ENCODE assay signal across 20 cellular contexts in the genomic region with DNA sequence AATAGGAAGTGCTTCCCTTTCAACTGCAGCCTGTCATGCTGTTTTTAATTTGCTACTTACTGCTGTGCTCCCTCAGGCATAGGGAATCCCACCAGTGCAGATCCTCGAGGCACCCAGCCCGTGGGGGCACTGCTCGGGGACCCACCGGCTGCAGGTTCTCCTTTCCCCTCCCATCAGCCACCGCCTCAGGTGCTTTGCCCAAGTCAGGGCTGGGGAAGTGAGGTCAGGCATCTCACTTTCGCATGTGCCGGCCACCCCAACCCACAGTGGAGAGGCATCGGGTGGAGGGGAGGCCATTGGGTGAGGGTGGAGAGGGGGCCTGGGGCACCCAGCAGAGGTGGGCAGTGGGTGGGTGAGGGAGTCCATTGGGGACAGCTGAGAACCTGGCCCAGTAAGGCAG. TPM values are rescaled to one million over a fixed set of nuclear protein-coding genes. Genes with fewer than 3 reads are reported as not detected.
DNase-seq lines count a peak whose midpoint lies in the region; ATAC-seq, FAIRE-seq and TF ChIP-seq lines count a peak whose summit lies in the region.
"Had no signal": no experiment of that assay in that cellular context is flagged by ENCODE, and none has a peak within 500 bp of the region (broad histone marks: within the 10 kb centered on the region; RNA-seq: fewer than 3 reads in every experiment).

No MANE protein-coding gene starts in this region.

- POLR2A ChIA-PET in H1 (lab: Charles Lee; ENCODE audit: partially characterized antibody): no interaction called here

- no peaks in the 10 kb centered on the region for H3K79me1 ChIP-seq in H9 (ENCODE audit: insufficient read depth, low read depth, low read length, poor library complexity, severe bottlenecking)
- no peaks in the 10 kb centered on the region for H3K79me1 ChIP-seq in H1 (ENCODE audit: low read depth, low read length)
- no peaks in the 10 kb centered on the region for H3K79me1 ChIP-seq in neuronal stem cell (ENCODE audit: low read depth, low read length)

- H3K4me1 ChIP-seq in H9 (ENCODE audit: insufficient read depth, low read length) (no peaks in the 10 kb centered on the region), H1 (replicated peaks in 1 of 4; ENCODE audit: control insufficient read depth in 3 of 4, insufficient read depth in 4 of 4, low read length in 3 of 4) (no peaks in the 10 kb centered on the region; a peak in 2 of 7 replicates), neuronal stem cell (ENCODE audit: control insufficient read depth in 2 of 2, insufficient read depth in 1 of 2, low read depth in 1 of 2, low read length in 2 of 2) (peaks cover 0 to 2% of the 10 kb centered on the region in 2 donors)
- H3K4me1 ChIP-seq: Caco-2 had no signal

- no peak for DNase-seq in H9
- no peak for DNase-seq in H1 (ENCODE audit: low read depth in 1 of 2, low spot score in 2 of 2)
- no peak for DNase-seq in neuronal stem cell (ENCODE audit: low spot score)
- DNase-seq in activated T-helper 1 cell treated with anti-CD3 and anti-CD28 coated beads, Interleukin-12 subunit alpha, Interleukin-12 subunit beta, Interleukin-2, Interleukin-4 antibody, amounts not matched to agents 30 ng/mL and 10 ng/mL and 1 ng/mL, durations not matched to agents 14 hours and 24 hours and 36 hours (ENCODE audit: low spot score): no peak
- DNase-seq: ACHN; Caco-2; CD4-positive, alpha-beta T cell; GDM1; GOT3; HCEC 1CT; IMR-90; KBM-7 had no signal

- WGBS in H9 (ENCODE audit: extremely low coverage, insufficient read length, low lambda C conversion rate): no CpG with 5 or more reads among the region's 8 CpGs
- WGBS in H1 (ENCODE audit: extremely low coverage in 1 of 2, insufficient coverage in 1 of 2, insufficient read length in 1 of 2, insufficient replicate concordance in 2 of 2, low coverage in 1 of 2, low lambda C conversion rate in 2 of 2, missing lambda C conversion rate in 1 of 2), 2 experiments: 96% methylated on average over 8 of the region's 8 CpGs; no CpG with 5 or more reads in 1 of the 2 experiments
- no CpG with 5 or more reads among the region's 8 CpGs for WGBS in neuronal stem cell (ENCODE audit: extremely low coverage in 2 of 2, insufficient read length in 2 of 2, insufficient replicate concordance in 1 of 2), 2 donors

- H4K91ac ChIP-seq in H9 (ENCODE audit: insufficient read length, low read depth, low read length) (no peak overlapping the region), H1 (replicated peaks; ENCODE audit: insufficient read length, low read length) (no peak overlapping the region), neuronal stem cell (ENCODE audit: low read depth, low read length, poor library complexity) (no peak overlapping the region)

- H2BK20ac ChIP-seq in H9 (ENCODE audit: low read depth, low read length, poor library complexity, severe bottlenecking) (no peak overlapping the region), H1 (ENCODE audit: low read length) (no peak overlapping the region)

- no peak overlapping the region for H3T11ph ChIP-seq in H9 (ENCODE audit: low read length)

- H2BK12ac ChIP-seq in H9 (ENCODE audit: insufficient read length, low read depth, low read length) (no peak overlapping the region), H1 (ENCODE audit: low read depth, low read length) (no peak overlapping the region), neuronal stem cell (ENCODE audit: low read length) (no peak overlapping the region)

- no peak overlapping the region for H3K9ac ChIP-seq in H9 (ENCODE audit: extremely low read depth, insufficient read length, low read length)
- H3K9ac ChIP-seq in H1 (replicated peaks in 1 of 4; ENCODE audit: extremely low read depth in 1 of 4, low read depth in 3 of 4, low read length in 3 of 4): no peak overlapping the region
- no peak overlapping the region for H3K9ac ChIP-seq in neuronal stem cell (ENCODE audit: low read depth, low read length, poor library complexity)

- H3K56ac ChIP-seq in H9 (ENCODE audit: insufficient read length, low read depth, low read length) (no peak overlapping the region), H1 (replicated peaks; ENCODE audit: insufficient read length, low read depth, low read length) (no peak overlapping the region)

- no peak overlapping the region for H3K23ac ChIP-seq in H9 (ENCODE audit: insufficient read length, low read depth, low read length)
- H3K23ac ChIP-seq in H1 (ENCODE audit: insufficient read length): no peak overlapping the region
- H3K23ac ChIP-seq in neuronal stem cell (ENCODE audit: low read depth, low read length, poor library complexity): no peak overlapping the region

- no peak for ATAC-seq in SK-N-SH treated with all-trans-retinoic acid at 6 μM for 48 hours
- no peak for ATAC-seq in GM18873 (IDR thresholded peaks at IDR 0.05; ENCODE audit: low FRiP score, unreplicated experiment)

- H3K27me3 Mint-ChIP-seq in H9 (ENCODE audit: low read depth): no peaks in the 10 kb centered on the region
- H3K27me3 Mint-ChIP-seq in activated T-helper 1 cell treated with anti-CD3 and anti-CD28 coated beads, Interleukin-12 subunit alpha, Interleukin-12 subunit beta, Interleukin-2, Interleukin-4 antibody, amounts not matched to agents 30 ng/mL and 10 ng/mL and 1 ng/mL, durations not matched to agents 14 hours and 24 hours and 36 hours (ENCODE audit: insufficient read depth): peaks cover 21% of the 10 kb centered on the region

- H2BK120ac ChIP-seq in H9 (ENCODE audit: low read depth, low read length, poor library complexity, severe bottlenecking) (no peak overlapping the region), H1 (replicated peaks; ENCODE audit: low read depth, low read length) (no peak overlapping the region), neuronal stem cell (ENCODE audit: low read depth, low read length) (no peak overlapping the region)

- H2BK15ac ChIP-seq in H9 (ENCODE audit: low read depth, low read length) (no peak overlapping the region), H1 (ENCODE audit: low read length) (no peak overlapping the region), neuronal stem cell (ENCODE audit: low read length) (no peak overlapping the region)

- CTCF ChIA-PET in H1 (lab: Charles Lee; ENCODE audit: partially characterized antibody): no interaction called here

- H2BK5ac ChIP-seq in H9 (ENCODE audit: insufficient read length, low read length): no peak overlapping the region
- no peak overlapping the region for H2BK5ac ChIP-seq in H1 (ENCODE audit: low read depth, low read length)
- no peak overlapping the region for H2BK5ac ChIP-seq in neuronal stem cell (ENCODE audit: low read length)

- H3K23me2 ChIP-seq in H9 (ENCODE audit: insufficient read length, low read depth, low read length, poor library complexity, severe bottlenecking): no peaks in the 10 kb centered on the region
- H3K23me2 ChIP-seq in H1 (ENCODE audit: low read depth, low read length): no peaks in the 10 kb centered on the region

- TF ChIP-seq CTCF in H9 (conservative IDR thresholded peaks at IDR 0.05): no peak
- no peak for TF ChIP-seq CTCF in H1 (IDR thresholded peaks at IDR 0.05; ENCODE audit: control extremely low read depth in 1 of 3, insufficient read depth in 1 of 3, low read depth in 1 of 3, low read length in 3 of 3)

- intact Hi-C loops in activated T-helper 1 cell treated with anti-CD3 and anti-CD28 coated beads, Interleukin-12 subunit alpha, Interleukin-12 subunit beta, Interleukin-2, Interleukin-4 antibody, amounts not matched to agents 30 ng/mL and 10 ng/mL and 1 ng/mL, durations not matched to agents 14 hours and 24 hours and 36 hours (cut with micrococcal nuclease): no loop called here

- H3K14ac ChIP-seq in H9 (ENCODE audit: insufficient read depth, low read length) (peak overlapping the region; percentile 51; the same call in 1 of the 2 replicates), H1 (ENCODE audit: insufficient read length) (no peak overlapping the region), neuronal stem cell (ENCODE audit: low read length) (peak overlapping the region; percentile 86)

- TF ChIP-seq RAD21 in H1 (IDR thresholded peaks at IDR 0.05 in 1 of 2, conservative IDR thresholded peaks at IDR 0.05 in 1 of 2; ENCODE audit: low read depth in 2 of 2, low read length in 2 of 2): no peak

- H3K36me3 Mint-ChIP-seq in H9 (ENCODE audit: insufficient read depth in 1 of 3, low read depth in 3 of 3): no peaks in the 10 kb centered on the region
- H3K36me3 Mint-ChIP-seq in activated T-helper 1 cell treated with anti-CD3 and anti-CD28 coated beads, Interleukin-12 subunit alpha, Interleukin-12 subunit beta, Interleukin-2, Interleukin-4 antibody, amounts not matched to agents 30 ng/mL and 10 ng/mL and 1 ng/mL, durations not matched to agents 14 hours and 24 hours and 36 hours (ENCODE audit: low read depth): no peaks in the 10 kb centered on the region

- no peak overlapping the region for H3K4me3 Mint-ChIP-seq in H9
- H3K4me3 Mint-ChIP-seq in activated T-helper 1 cell treated with anti-CD3 and anti-CD28 coated beads, Interleukin-12 subunit alpha, Interleukin-12 subunit beta, Interleukin-2, Interleukin-4 antibody, amounts not matched to agents 30 ng/mL and 10 ng/mL and 1 ng/mL, durations not matched to agents 14 hours and 24 hours and 36 hours: no peak overlapping the region
- H3K4me3 Mint-ChIP-seq: CD4-positive, alpha-beta T cell had no signal

- no peak overlapping the region for H2AK5ac ChIP-seq in H9 (ENCODE audit: insufficient read length, low read length)
- H2AK5ac ChIP-seq in H1 (ENCODE audit: low read depth, low read length): no peak overlapping the region
- peak overlapping the region; percentile 76 for H2AK5ac ChIP-seq in neuronal stem cell (ENCODE audit: low read depth, low read length)

- H4K8ac ChIP-seq in H9 (replicated peaks; ENCODE audit: insufficient read length, low read depth, low read length) (no peak overlapping the region), H1 (ENCODE audit: extremely low read depth, insufficient read depth, low read length) (no peak overlapping the region), neuronal stem cell (ENCODE audit: low read depth, low read length) (no peak overlapping the region)

- no peaks in the 10 kb centered on the region for H3K9me3 Mint-ChIP-seq in H9
- H3K9me3 Mint-ChIP-seq in activated T-helper 1 cell treated with anti-CD3 and anti-CD28 coated beads, Interleukin-12 subunit alpha, Interleukin-12 subunit beta, Interleukin-2, Interleukin-4 antibody, amounts not matched to agents 30 ng/mL and 10 ng/mL and 1 ng/mL, durations not matched to agents 14 hours and 24 hours and 36 hours: no peaks in the 10 kb centered on the region
- H3K9me3 Mint-ChIP-seq: CD4-positive, alpha-beta T cell had no signal

- H4K20me1 ChIP-seq in H9 (ENCODE audit: control insufficient read depth, insufficient read depth, insufficient read length) (no peaks in the 10 kb centered on the region), H1 (replicated peaks in 1 of 2; ENCODE audit: control insufficient read depth in 1 of 2, insufficient read depth in 2 of 2, low read length in 2 of 2) (no peaks in the 10 kb centered on the region)

- H3K79me2 ChIP-seq in H9 (ENCODE audit: insufficient read depth, low read length): no peaks in the 10 kb centered on the region
- no peaks in the 10 kb centered on the region for H3K79me2 ChIP-seq in H1 (ENCODE audit: control insufficient read depth in 1 of 2, insufficient read depth in 2 of 2, low read length in 2 of 2)

- no peaks in the 10 kb centered on the region for H3K9me3 ChIP-seq in H9 (ENCODE audit: control insufficient read depth, low read depth, low read length)
- no peaks in the 10 kb centered on the region for H3K9me3 ChIP-seq in H1 (ENCODE audit: insufficient read depth in 2 of 2, low read depth in 1 of 2, low read length in 1 of 2)
- H3K9me3 ChIP-seq in neuronal stem cell (replicated peaks in 1 of 2; ENCODE audit: control insufficient read depth in 2 of 2, insufficient read depth in 1 of 2, low read depth in 1 of 2, low read length in 2 of 2): no peaks in the 10 kb centered on the region
- H3K9me3 ChIP-seq: Caco-2 had no signal

- H2AFZ ChIP-seq in H9 (ENCODE audit: low read length) (no peak overlapping the region), H1 (ENCODE audit: low read length) (peak overlapping the region; percentile 4; the same call in 1 of the 2 replicates), neuronal stem cell (ENCODE audit: low read length) (no peak overlapping the region)

- H3K27me3 ChIP-seq in H9 (ENCODE audit: insufficient read depth, low read length) (no peaks in the 10 kb centered on the region), H1 (replicated peaks in 1 of 4; ENCODE audit: control insufficient read depth in 3 of 4, extremely low read depth in 1 of 4, insufficient read depth in 3 of 4, low read length in 3 of 4) (peaks cover 0 to 1% (median 0%) of the 10 kb centered on the region in 4 experiments; a peak in 1 of 7 replicates), neuronal stem cell (ENCODE audit: control insufficient read depth in 3 of 3, insufficient read depth in 3 of 3, low read depth in 1 of 3, low read length in 3 of 3) (peaks cover 0 to 14% (median 0%) of the 10 kb centered on the region in 3 experiments)

- H3K27ac Mint-ChIP-seq in H9: no peak overlapping the region; a peak in 1 of 7 replicates
- H3K27ac Mint-ChIP-seq in activated T-helper 1 cell treated with anti-CD3 and anti-CD28 coated beads, Interleukin-12 subunit alpha, Interleukin-12 subunit beta, Interleukin-2, Interleukin-4 antibody, amounts not matched to agents 30 ng/mL and 10 ng/mL and 1 ng/mL, durations not matched to agents 14 hours and 24 hours and 36 hours: no peak overlapping the region
- H3K27ac Mint-ChIP-seq: CD4-positive, alpha-beta T cell had no signal

- H4K5ac ChIP-seq in H9 (ENCODE audit: insufficient read length, low read depth, low read length) (no peak overlapping the region), H1 (ENCODE audit: insufficient read length, low read depth, low read length) (no peak overlapping the region)

- no peak overlapping the region for H3K4me2 ChIP-seq in H9 (ENCODE audit: insufficient read depth, insufficient read length, low read length)
- no peak overlapping the region for H3K4me2 ChIP-seq in H1 (ENCODE audit: insufficient read depth in 1 of 2, low read depth in 2 of 2, low read length in 2 of 2)
- H3K4me2 ChIP-seq in neuronal stem cell (ENCODE audit: insufficient read depth, low read length, poor library complexity, severe bottlenecking): no peak overlapping the region

- H3K4ac ChIP-seq in H9 (ENCODE audit: low read depth, low read length) (no peak overlapping the region), H1 (replicated peaks; ENCODE audit: insufficient read length, low read depth, low read length) (no peak overlapping the region), neuronal stem cell (ENCODE audit: low read length) (no peak overlapping the region)

- H3K36me3 ChIP-seq in H1 (ENCODE audit: control insufficient read depth in 2 of 4, insufficient read depth in 4 of 4, low read length in 3 of 4): no peaks in the 10 kb centered on the region
- H3K36me3 ChIP-seq in neuronal stem cell (replicated peaks in 1 of 2; ENCODE audit: control insufficient read depth in 2 of 2, insufficient read depth in 2 of 2, low read length in 2 of 2): no peaks in the 10 kb centered on the region

- FAIRE-seq in H1 (lab: Jason Lieb, UNC): no peak
- FAIRE-seq: A204.1, D721Med, GM12892, GM18507 had no signal

- peaks cover 20% of the 10 kb centered on the region in 2 experiments for H3K4me1 Mint-ChIP-seq in H9
- no peaks in the 10 kb centered on the region for H3K4me1 Mint-ChIP-seq in activated T-helper 1 cell treated with anti-CD3 and anti-CD28 coated beads, Interleukin-12 subunit alpha, Interleukin-12 subunit beta, Interleukin-2, Interleukin-4 antibody, amounts not matched to agents 30 ng/mL and 10 ng/mL and 1 ng/mL, durations not matched to agents 14 hours and 24 hours and 36 hours (ENCODE audit: low read depth)

- no peak for TF ChIP-seq POLR2A in H1 (IDR thresholded peaks at IDR 0.05; ENCODE audit: control extremely low read depth in 1 of 2, low read depth in 2 of 2, low read length in 2 of 2)

- H3K4me3 ChIP-seq in H1 (ENCODE audit: extremely low read depth in 1 of 4, insufficient read depth in 2 of 4, low read depth in 3 of 4, low read length in 4 of 4): no peak overlapping the region
- no peak overlapping the region for H3K4me3 ChIP-seq in neuronal stem cell (ENCODE audit: low read length in 2 of 2)

- H3K18ac ChIP-seq in H9 (ENCODE audit: insufficient read length, low read depth, low read length) (no peak overlapping the region), H1 (ENCODE audit: extremely low read depth, low read length) (no peak overlapping the region), neuronal stem cell (ENCODE audit: low read length) (peak overlapping the region; percentile 15)

- H3K27ac ChIP-seq in H9 (ENCODE audit: insufficient read length, low read depth, low read length) (no peak overlapping the region), H1 (ENCODE audit: low read depth, low read length) (no peak overlapping the region; the same call in 1 of the 2 replicates), neuronal stem cell (replicated peaks; ENCODE audit: low read length) (no peak overlapping the region)
- H3K27ac ChIP-seq: C4-2B, HL-60 had no signal

- TF ChIP-seq EP300 in H1 (IDR thresholded peaks at IDR 0.05; ENCODE audit: borderline replicate concordance in 1 of 2, low read depth in 2 of 2, low read length in 2 of 2): no peak

RNA-seq across cellular contexts. Expression of a gene that starts 41.9 kb away (rescaled TPM):
- 65.7 and 72.9 TPM in 2 replicates for total RNA-seq in H9 (2021)
- 65.1 and 68.3 TPM in 2 replicates for total RNA-seq in H1 (2021; fragmentation: NEBNext Ultra II Directional; extraction: Animal tissue kit (Norgen Biotek cat#: 25700))
- 35.8 and 36.9 TPM in 2 replicates for polyA plus RNA-seq in H1 (2011; rRNA removed)
- 42.6 TPM for polyA plus RNA-seq in H1 (2011; cell fraction: cytosol; rRNA removed)
- polyA plus RNA-seq in H1 (2011; cell fraction: nucleus; rRNA removed): 46.5 TPM
- polyA plus RNA-seq in H1 (2012, experiment 1 of 2): 33.1 to 49.6 TPM (median 39.9 TPM) in 4 replicates
- polyA plus RNA-seq in H1 (2012, experiment 2 of 2): 28.3 TPM
- 36.7 TPM for polyA plus RNA-seq in H1 (2013, experiment 1 of 2)
- polyA plus RNA-seq in H1 (2013, experiment 2 of 2): 38.6 TPM
- polyA minus RNA-seq in H1 (2011; rRNA and poly(A)+ RNA removed): 31.5 and 41.5 TPM in 2 replicates
- polyA minus RNA-seq in H1 (2011; cell fraction: cytosol; rRNA and poly(A)+ RNA removed): 19.2 TPM
- polyA minus RNA-seq in H1 (2011; cell fraction: nucleus; rRNA and poly(A)+ RNA removed): 63.4 TPM
- polyA plus RNA-seq in neuronal stem cell (2013, experiment 1 of 2): 37.9 TPM
- 36.7 TPM for polyA plus RNA-seq in neuronal stem cell (2013, experiment 2 of 2)
- 135 and 137 TPM in 2 replicates for total RNA-seq in activated T-helper 1 cell treated with anti-CD3 and anti-CD28 coated beads, Interleukin-12 subunit alpha, Interleukin-12 subunit beta, Interleukin-2, Interleukin-4 antibody, amounts not matched to agents 30 ng/mL and 10 ng/mL and 1 ng/mL, durations not matched to agents 14 hours and 24 hours and 36 hours
